ENCODE assay signal across 1 cellular context in genomic region chr17:66426397-66427033, GRCh38.
TF ChIP-seq lines count a peak whose summit lies in the region.

No MANE protein-coding gene starts in this region.

TF ChIP-seq in HepG2, 621 proteins besides CTCF, POLR2A, EP300 and RAD21 (continued from another document and continues in another):
- TF ChIP-seq PBX2 (CRISPR knock-in tag; IDR thresholded peaks at IDR 0.05) (no peak), BHLHE40 (IDR thresholded peaks at IDR 0.05; ENCODE audit: low read length) (no peak), POGK (CRISPR knock-in tag; conservative IDR thresholded peaks at IDR 0.05) (no peak), ZNF501 (CRISPR knock-in tag; IDR thresholded peaks at IDR 0.05) (no peak; the same call in 1 of the 2 replicates), RXRA (CRISPR knock-in tag; IDR thresholded peaks at IDR 0.05) (no peak), ELF4 (CRISPR knock-in tag; IDR thresholded peaks at IDR 0.05; ENCODE audit: borderline replicate concordance) (no peak), ZNF792 (CRISPR knock-in tag; IDR thresholded peaks at IDR 0.05) (peak; percentile 31; the same call in 1 of the 2 replicates), PREB (CRISPR knock-in tag; IDR thresholded peaks at IDR 0.05) (no peak), ZNF691 (CRISPR knock-in tag; IDR thresholded peaks at IDR 0.05; ENCODE audit: borderline replicate concordance, low read depth) (0 out of 2 replicates have a peak, but pooled peaks have one; percentile 38), ZZZ3 (CRISPR knock-in tag; IDR thresholded peaks at IDR 0.05; ENCODE audit: borderline replicate concordance) (no peak), ZNF468 (CRISPR knock-in tag; IDR thresholded peaks at IDR 0.05) (no peak), RBM22 (optimal IDR thresholded peaks at IDR 0.05; ENCODE audit: low read length) (no peak), HMG20B (CRISPR knock-in tag; conservative IDR thresholded peaks at IDR 0.05) (no peak), HOXA7 (CRISPR knock-in tag; IDR thresholded peaks at IDR 0.05) (no peak; the same call in 1 of the 2 replicates), SIN3A (IDR thresholded peaks at IDR 0.05; ENCODE audit: borderline replicate concordance, low read depth, low read length) (no peak), TEAD3 (CRISPR knock-in tag; optimal IDR thresholded peaks at IDR 0.05; ENCODE audit: borderline replicate concordance) (no peak), MAX (IDR thresholded peaks at IDR 0.05) (no peak), ZKSCAN8 (CRISPR knock-in tag; IDR thresholded peaks at IDR 0.05; ENCODE audit: borderline replicate concordance) (no peak), ZNF260 (CRISPR knock-in tag; IDR thresholded peaks at IDR 0.05; ENCODE audit: borderline replicate concordance, low read depth) (no peak), CENPBD1 (CRISPR knock-in tag; IDR thresholded peaks at IDR 0.05; ENCODE audit: borderline replicate concordance, low read depth) (no peak), XRCC5 (optimal IDR thresholded peaks at IDR 0.05; ENCODE audit: low read length) (peak; percentile 33), DMAP1 (CRISPR knock-in tag; IDR thresholded peaks at IDR 0.05) (no peak), TBL1XR1 (IDR thresholded peaks at IDR 0.05; ENCODE audit: borderline replicate concordance, low read length, partially characterized antibody) (no peak), MIER3 (CRISPR knock-in tag; IDR thresholded peaks at IDR 0.05; ENCODE audit: borderline replicate concordance) (no peak), RBFOX2 (IDR thresholded peaks at IDR 0.05; ENCODE audit: low read depth, low read length) (no peak), ARID4A (CRISPR knock-in tag; IDR thresholded peaks at IDR 0.05; ENCODE audit: borderline replicate concordance) (no peak; the same call in 1 of the 2 replicates), ZNF292 (CRISPR knock-in tag; IDR thresholded peaks at IDR 0.05; ENCODE audit: borderline replicate concordance, low read depth) (no peak), SCMH1 (CRISPR knock-in tag; IDR thresholded peaks at IDR 0.05; ENCODE audit: borderline replicate concordance) (no peak), ATM (IDR thresholded peaks at IDR 0.05; ENCODE audit: borderline replicate concordance) (no peak), ZBTB34 (CRISPR knock-in tag; IDR thresholded peaks at IDR 0.05) (no peak), NPAS2 (CRISPR knock-in tag; IDR thresholded peaks at IDR 0.05; ENCODE audit: borderline replicate concordance) (no peak), ZNF710 (CRISPR knock-in tag; IDR thresholded peaks at IDR 0.05; ENCODE audit: borderline replicate concordance) (peak; percentile 92), BRF2 (CRISPR knock-in tag; IDR thresholded peaks at IDR 0.05) (no peak), ZNF44 (CRISPR knock-in tag; IDR thresholded peaks at IDR 0.05) (no peak), ZNF333 (CRISPR knock-in tag; IDR thresholded peaks at IDR 0.05; ENCODE audit: borderline replicate concordance) (no peak), ZSCAN5A (CRISPR knock-in tag; IDR thresholded peaks at IDR 0.05; ENCODE audit: borderline replicate concordance) (no peak), ZKSCAN1 (IDR thresholded peaks at IDR 0.05; ENCODE audit: low read length) (no peak), ZBTB26 (CRISPR knock-in tag; IDR thresholded peaks at IDR 0.05; ENCODE audit: borderline replicate concordance) (no peak), U2AF1 (optimal IDR thresholded peaks at IDR 0.05; ENCODE audit: low read depth, low read length) (no peak), ZNF674 (CRISPR knock-in tag; IDR thresholded peaks at IDR 0.05; ENCODE audit: low read depth) (no peak), IKZF5 (CRISPR knock-in tag; IDR thresholded peaks at IDR 0.05) (no peak; the same call in 1 of the 2 replicates), ZSCAN12 (CRISPR knock-in tag; IDR thresholded peaks at IDR 0.05) (no peak), TSC22D2 (CRISPR knock-in tag; IDR thresholded peaks at IDR 0.05; ENCODE audit: borderline replicate concordance) (no peak), REPIN1 (CRISPR knock-in tag; IDR thresholded peaks at IDR 0.05; ENCODE audit: borderline replicate concordance, low read depth) (peak; percentile 72; the same call in 1 of the 2 replicates), NR2F1 (CRISPR knock-in tag; IDR thresholded peaks at IDR 0.05) (no peak), ZNF382 (CRISPR knock-in tag; IDR thresholded peaks at IDR 0.05; ENCODE audit: borderline replicate concordance) (no peak)
